ENCODE assay signal across 9 cellular contexts in the genomic region with DNA sequence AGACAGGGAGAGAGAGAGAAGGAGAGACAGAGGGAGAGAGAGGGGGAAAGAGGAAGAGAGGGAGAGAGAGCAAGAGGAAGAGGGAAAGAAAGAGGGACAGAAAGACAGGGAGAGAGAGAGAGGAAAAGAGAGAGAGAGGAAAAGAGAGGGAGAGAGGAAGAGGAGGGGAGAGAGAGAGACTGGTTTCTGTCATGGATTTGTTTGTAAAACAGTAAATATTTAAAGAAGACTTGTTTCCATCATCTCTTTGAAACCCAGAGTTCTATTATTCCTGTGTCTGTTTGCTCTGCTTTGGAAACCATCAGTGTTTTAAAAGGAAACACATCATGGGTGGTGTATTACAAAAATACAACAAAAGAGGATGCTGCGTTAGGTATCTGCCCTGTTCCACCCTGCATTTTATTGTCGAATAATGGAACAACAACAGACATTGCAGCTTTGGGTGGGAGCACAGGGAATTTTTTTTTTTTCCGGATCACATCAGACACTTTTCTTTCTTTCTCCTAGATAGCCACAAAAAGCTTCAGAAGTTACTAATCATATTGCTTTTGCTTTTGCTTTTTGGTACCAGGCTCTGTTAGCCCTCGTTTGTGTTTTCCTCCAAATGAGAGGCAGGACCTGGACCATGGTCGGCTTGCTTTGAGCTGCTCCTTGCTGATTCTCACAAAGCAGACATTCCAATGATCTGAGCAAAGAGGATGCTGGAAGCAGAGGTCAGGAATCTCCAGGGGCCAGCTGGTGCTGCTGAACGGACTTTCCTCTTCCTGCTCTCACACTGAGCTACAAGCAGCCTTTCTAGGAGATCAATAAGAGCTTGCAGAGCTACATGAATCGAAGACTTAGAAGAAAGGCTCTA.
DNase-seq lines count a peak whose midpoint lies in the region; ATAC-seq and TF ChIP-seq lines count a peak whose summit lies in the region.
"Had no signal": no experiment of that assay in that cellular context is flagged by ENCODE, and none has a peak within 500 bp of the region (broad histone marks: within the 10 kb centered on the region; RNA-seq: fewer than 3 reads in every experiment).

No MANE protein-coding gene starts in this region.

- H3K36me3 Mint-ChIP-seq in natural killer cell treated with Interleukin-12 subunit alpha and Interleukin-12 subunit beta and Interleukin-15 and Interleukin-18, amount 100 ng/mL, for 72 hours, result no peaks in the 10 kb centered on the region
- no peaks in the 10 kb centered on the region for H3K36me3 Mint-ChIP-seq in natural killer cell

- H3K27me3 ChIP-seq in mesenchymal stem cell (ENCODE audit: control insufficient read depth in 1 of 2, insufficient read depth in 1 of 2, low read length in 2 of 2), result no peaks in the 10 kb centered on the region

- H2BK120ac ChIP-seq in mesenchymal stem cell (ENCODE audit: low read depth, low read length), result peak overlapping the region; percentile 87

- H3K79me1 ChIP-seq in mesenchymal stem cell (replicated peaks; ENCODE audit: low read length, poor library complexity, severe bottlenecking), result no peaks in the 10 kb centered on the region

- peak overlapping the region; percentile 29 to 50 for H2BK12ac ChIP-seq in mesenchymal stem cell (ENCODE audit: low read length in 2 of 2)

- no peak for TF ChIP-seq CTCF in natural killer cell (IDR thresholded peaks at IDR 0.05)

- no peak for DNase-seq in natural killer cell treated with Interleukin-12 subunit alpha and Interleukin-12 subunit beta and Interleukin-15 and Interleukin-18, amount 100 ng/mL, for 72 hours (ENCODE audit: low spot score)
- DNase-seq in natural killer cell (no peak), dermis blood vessel endothelial cell (peak; percentile 96), mesenchymal stem cell (peak; percentile 95), DMS 273 treated with DMSO at 0.1 percent for 48 hours (lab: John Stamatoyannopoulos, UW) (no peak)
- DNase-seq: DMS153 had no signal

- H3K23ac ChIP-seq in mesenchymal stem cell (ENCODE audit: low read length in 2 of 2), result no peak overlapping the region

- H3K4ac ChIP-seq in mesenchymal stem cell (ENCODE audit: low read depth in 1 of 2, low read length in 2 of 2), result peak overlapping the region; percentile 62 to 97

- no peak overlapping the region for H3K14ac ChIP-seq in mesenchymal stem cell (ENCODE audit: low read length in 2 of 2)

- no peaks in the 10 kb centered on the region for H3K9me3 ChIP-seq in mesenchymal stem cell (ENCODE audit: control insufficient read depth, low read length)

- H3K9me3 Mint-ChIP-seq in natural killer cell treated with Interleukin-12 subunit alpha and Interleukin-12 subunit beta and Interleukin-15 and Interleukin-18, amount 100 ng/mL, for 72 hours, result no peaks in the 10 kb centered on the region
- no peaks in the 10 kb centered on the region for H3K9me3 Mint-ChIP-seq in natural killer cell

- peak overlapping the region; percentile 29 for H3K4me3 Mint-ChIP-seq in natural killer cell treated with Interleukin-12 subunit alpha and Interleukin-12 subunit beta and Interleukin-15 and Interleukin-18, amount 100 ng/mL, for 72 hours
- H3K4me3 Mint-ChIP-seq in natural killer cell, result no peak overlapping the region

- peak overlapping the region; percentile 86 for H2BK5ac ChIP-seq in mesenchymal stem cell (ENCODE audit: low read depth, low read length, poor library complexity, severe bottlenecking)

- H3K4me1 Mint-ChIP-seq in natural killer cell treated with Interleukin-12 subunit alpha and Interleukin-12 subunit beta and Interleukin-15 and Interleukin-18, amount 100 ng/mL, for 72 hours (ENCODE audit: low read depth in 2 of 2), result peaks cover 17 to 20% of the 10 kb centered on the region in 2 donors
- no peaks in the 10 kb centered on the region for H3K4me1 Mint-ChIP-seq in natural killer cell

- H3K27me3 Mint-ChIP-seq in natural killer cell treated with Interleukin-12 subunit alpha and Interleukin-12 subunit beta and Interleukin-15 and Interleukin-18, amount 100 ng/mL, for 72 hours, result peaks cover 0 to 7% of the 10 kb centered on the region in 2 donors
- peaks cover 0 to 4% of the 10 kb centered on the region in 2 donors for H3K27me3 Mint-ChIP-seq in natural killer cell (ENCODE audit: low read depth in 2 of 2)

- no peak for ATAC-seq in natural killer cell treated with Interleukin-12 subunit alpha and Interleukin-12 subunit beta and Interleukin-15 and Interleukin-18, amount 100 ng/mL, for 72 hours
- ATAC-seq in natural killer cell, result no peak
- no peak for ATAC-seq in GM21528 (IDR thresholded peaks at IDR 0.05; ENCODE audit: low FRiP score, unreplicated experiment)
- ATAC-seq in HG03139 (IDR thresholded peaks at IDR 0.05; ENCODE audit: unreplicated experiment), result no peak
- no peak for ATAC-seq in GM18870 (IDR thresholded peaks at IDR 0.05; ENCODE audit: unreplicated experiment)

- H3K27ac Mint-ChIP-seq in natural killer cell treated with Interleukin-12 subunit alpha and Interleukin-12 subunit beta and Interleukin-15 and Interleukin-18, amount 100 ng/mL, for 72 hours, result peak overlapping the region; percentile 7 to 67
- no peak overlapping the region for H3K27ac Mint-ChIP-seq in natural killer cell

- H3K9ac ChIP-seq in mesenchymal stem cell (ENCODE audit: low read length), result peak overlapping the region; percentile 85

- H2BK15ac ChIP-seq in mesenchymal stem cell (ENCODE audit: low read depth, poor library complexity, severe bottlenecking), result no peak overlapping the region

- peak overlapping the region in 1 of 2 experiments; percentile 22 for H3K4me3 ChIP-seq in mesenchymal stem cell (ENCODE audit: insufficient read depth in 1 of 2, low read depth in 1 of 2, low read length in 2 of 2)

- H4K8ac ChIP-seq in mesenchymal stem cell (ENCODE audit: low read length), result no peak overlapping the region

- peak overlapping the region; percentile 71 for H4K91ac ChIP-seq in mesenchymal stem cell (ENCODE audit: low read length)

- peaks cover 9% of the 10 kb centered on the region for H3K4me1 ChIP-seq in mesenchymal stem cell (ENCODE audit: control insufficient read depth, insufficient read depth, low read depth, low read length)

- H3K18ac ChIP-seq in mesenchymal stem cell (ENCODE audit: low read depth in 1 of 2, low read length in 2 of 2), result peak overlapping the region in 1 of 2 experiments; percentile 92

- peak overlapping the region; percentile 97 for H3K27ac ChIP-seq in mesenchymal stem cell (ENCODE audit: low read length, poor library complexity, severe bottlenecking)

- 13% methylated on average over 7 of the region's 7 CpGs for WGBS in mesenchymal stem cell

- no peaks in the 10 kb centered on the region for H3K36me3 ChIP-seq in mesenchymal stem cell (ENCODE audit: control insufficient read depth in 1 of 2, insufficient read depth in 2 of 2, low read depth in 1 of 2, low read length in 2 of 2)

- H2AK5ac ChIP-seq in mesenchymal stem cell (ENCODE audit: low read length, severe bottlenecking), result peak overlapping the region; percentile 34

- intact Hi-C loops in natural killer cell (cut with micrococcal nuclease), result no loop called here

- no peak overlapping the region for H3K4me2 ChIP-seq in mesenchymal stem cell (ENCODE audit: low read length, poor library complexity, severe bottlenecking)

- H2AFZ ChIP-seq in mesenchymal stem cell (ENCODE audit: low read depth, low read length), result no peak overlapping the region

Comparison
In these comparisons a context has a peak if more than half of its experiments do, and no peak if none do; other contexts are left out.
1. H3K27ac Mint-ChIP-seq: peak in natural killer cell treated with Interleukin-12 subunit alpha and Interleukin-12 subunit beta and Interleukin-15 and Interleukin-18, amount 100 ng/mL, for 72 hours (2 of 2); none in natural killer cell (0 of 2).
2. DNase-seq: peak in dermis blood vessel endothelial cell (single experiment) and mesenchymal stem cell (single experiment); none in natural killer cell treated with Interleukin-12 subunit alpha and Interleukin-12 subunit beta and Interleukin-15 and Interleukin-18, amount 100 ng/mL, for 72 hours (single experiment), natural killer cell (single experiment) and DMS 273 treated with DMSO at 0.1 percent for 48 hours (single experiment).